17 cellular contexts compared by ENCODE assay signal in genomic region chr4:2511645-2512131, GRCh38. TPM values are rescaled to one million over a fixed set of nuclear protein-coding genes. Genes with fewer than 3 reads are reported as not detected.
DNase-seq lines count a peak whose midpoint lies in the region; ATAC-seq, FAIRE-seq and TF ChIP-seq lines count a peak whose summit lies in the region.
"Had no signal": no experiment of that assay in that cellular context is flagged by ENCODE, and none has a peak within 500 bp of the region (broad histone marks: within the 10 kb centered on the region; RNA-seq: fewer than 3 reads in every experiment).

No MANE protein-coding gene starts in this region.

- peak overlapping the region in 5 of 7 donors; percentile 15 to 57 (median 39) for H3K4me3 Mint-ChIP-seq in CD8-positive, alpha-beta memory T cell
- H3K4me3 Mint-ChIP-seq in activated T-helper 2 cell treated with anti-CD3 and anti-CD28 coated beads, Interferon-gamma antibody, Interleukin-2, Interleukin-4, amounts not matched to agents 10 μg/mL and 5 μg/mL and 100 μg/mL, durations not matched to agents 14 hours and 24 hours and 36 hours (ENCODE audit: low read depth): no peak overlapping the region
- no peak overlapping the region for H3K4me3 Mint-ChIP-seq in neural crest cell

- H3K27ac ChIP-seq in CD8-positive, alpha-beta memory T cell (ENCODE audit: low read depth, low read length): peak overlapping the region; percentile 18
- H3K27ac ChIP-seq: SJCRH30, thyroid gland had no signal

- H3K36me3 ChIP-seq in CD8-positive, alpha-beta memory T cell (ENCODE audit: insufficient read depth, low read length): peaks cover 50% of the 10 kb centered on the region

- peaks cover 13% of the 10 kb centered on the region for H3K4me1 ChIP-seq in CD8-positive, alpha-beta memory T cell (ENCODE audit: insufficient read depth, low read length)
- H3K4me1 ChIP-seq: SJCRH30 had no signal

- no peaks in the 10 kb centered on the region for H3K9me3 ChIP-seq in CD8-positive, alpha-beta memory T cell (ENCODE audit: low read length)
- H3K9me3 ChIP-seq: SJCRH30, thyroid gland had no signal

- intact Hi-C loops in activated T-helper 2 cell treated with anti-CD3 and anti-CD28 coated beads, Interferon-gamma antibody, Interleukin-2, Interleukin-4, amounts not matched to agents 10 μg/mL and 5 μg/mL and 100 μg/mL, durations not matched to agents 14 hours and 24 hours and 36 hours (cut with micrococcal nuclease): no loop called here

- no peak for TF ChIP-seq CTCF in neural crest cell (conservative IDR thresholded peaks at IDR 0.05)

- DNase-seq in CD8-positive, alpha-beta memory T cell: peak in 4 of 5 donors; percentile 6 to 50 (median 23)
- DNase-seq in GM18507 (ENCODE audit: extremely low spot score, insufficient read length, low read depth) (no peak), neural crest cell (ENCODE audit: low read depth, low spot score) (no peak)
- no peak for DNase-seq in activated T-helper 2 cell treated with anti-CD3 and anti-CD28 coated beads, Interferon-gamma antibody, Interleukin-2, Interleukin-4, amounts not matched to agents 10 μg/mL and 5 μg/mL and 100 μg/mL, durations not matched to agents 14 hours and 24 hours and 36 hours (ENCODE audit: low spot score)
- DNase-seq: activated CD4-positive, alpha-beta T cell treated with anti-CD3 and anti-CD28 coated beads for 4 hours; C1 segment of cervical spinal cord; NCI-H146; NCI-H510A; SJCRH30; stimulated activated CD4-positive, alpha-beta T cell treated with anti-CD3 and anti-CD28 coated beads, Interleukin-4, amount 100 ng/mL, for 24 hours; stimulated activated CD8-positive, alpha-beta memory T cell treated with anti-CD3 and anti-CD28 coated beads, Interleukin-4, amount 100 ng/mL, for 48 hours; T1000 had no signal

- CTCF ChIA-PET in CD8-positive, alpha-beta memory T cell (lab: Charles Lee): no interaction called here

- no peaks in the 10 kb centered on the region for H3K27me3 ChIP-seq in CD8-positive, alpha-beta memory T cell (ENCODE audit: insufficient read depth, low read length, poor library complexity, severe bottlenecking)
- H3K27me3 ChIP-seq: SJCRH30, thyroid gland had no signal

- no peaks in the 10 kb centered on the region for H3K27me3 Mint-ChIP-seq in CD8-positive, alpha-beta memory T cell
- H3K27me3 Mint-ChIP-seq in activated T-helper 2 cell treated with anti-CD3 and anti-CD28 coated beads, Interferon-gamma antibody, Interleukin-2, Interleukin-4, amounts not matched to agents 10 μg/mL and 5 μg/mL and 100 μg/mL, durations not matched to agents 14 hours and 24 hours and 36 hours (ENCODE audit: low read depth): no peaks in the 10 kb centered on the region
- no peaks in the 10 kb centered on the region for H3K27me3 Mint-ChIP-seq in neural crest cell (ENCODE audit: low read depth)

- ATAC-seq in HG02884 (IDR thresholded peaks at IDR 0.05; ENCODE audit: unreplicated experiment): no peak
- ATAC-seq in GM18907 (IDR thresholded peaks at IDR 0.05; ENCODE audit: unreplicated experiment): no peak
- ATAC-seq in HG03457 (IDR thresholded peaks at IDR 0.05; ENCODE audit: unreplicated experiment): no peak

- FAIRE-seq in GM18507 (lab: Jason Lieb, UNC): peak; percentile 80
- FAIRE-seq: H1 had no signal

- H3K4me3 ChIP-seq in CD8-positive, alpha-beta memory T cell (ENCODE audit: low read length): no peak overlapping the region
- H3K4me3 ChIP-seq: SJCRH30, thyroid gland had no signal

- peaks cover 28 to 38% (median 29%) of the 10 kb centered on the region in 3 donors for H3K4me1 Mint-ChIP-seq in CD8-positive, alpha-beta memory T cell
- peaks cover 2% of the 10 kb centered on the region for H3K4me1 Mint-ChIP-seq in activated T-helper 2 cell treated with anti-CD3 and anti-CD28 coated beads, Interferon-gamma antibody, Interleukin-2, Interleukin-4, amounts not matched to agents 10 μg/mL and 5 μg/mL and 100 μg/mL, durations not matched to agents 14 hours and 24 hours and 36 hours (ENCODE audit: low read depth)
- peaks cover 6% of the 10 kb centered on the region for H3K4me1 Mint-ChIP-seq in neural crest cell

- H3K9me3 Mint-ChIP-seq in CD8-positive, alpha-beta memory T cell: no peaks in the 10 kb centered on the region
- H3K9me3 Mint-ChIP-seq in activated T-helper 2 cell treated with anti-CD3 and anti-CD28 coated beads, Interferon-gamma antibody, Interleukin-2, Interleukin-4, amounts not matched to agents 10 μg/mL and 5 μg/mL and 100 μg/mL, durations not matched to agents 14 hours and 24 hours and 36 hours: no peaks in the 10 kb centered on the region
- H3K9me3 Mint-ChIP-seq in neural crest cell: no peaks in the 10 kb centered on the region

- H3K27ac Mint-ChIP-seq in CD8-positive, alpha-beta memory T cell: peak overlapping the region; percentile 59 to 97 (median 88)
- H3K27ac Mint-ChIP-seq in activated T-helper 2 cell treated with anti-CD3 and anti-CD28 coated beads, Interferon-gamma antibody, Interleukin-2, Interleukin-4, amounts not matched to agents 10 μg/mL and 5 μg/mL and 100 μg/mL, durations not matched to agents 14 hours and 24 hours and 36 hours: peak overlapping the region; percentile 28
- peak overlapping the region; percentile 29 for H3K27ac Mint-ChIP-seq in neural crest cell (ENCODE audit: unreplicated experiment)

- POLR2A ChIA-PET in CD8-positive, alpha-beta memory T cell (lab: Charles Lee): no interaction called here

- H3K36me3 Mint-ChIP-seq in CD8-positive, alpha-beta memory T cell: peaks cover 6 to 84% (median 6%) of the 10 kb centered on the region in 3 donors
- H3K36me3 Mint-ChIP-seq in activated T-helper 2 cell treated with anti-CD3 and anti-CD28 coated beads, Interferon-gamma antibody, Interleukin-2, Interleukin-4, amounts not matched to agents 10 μg/mL and 5 μg/mL and 100 μg/mL, durations not matched to agents 14 hours and 24 hours and 36 hours (ENCODE audit: low read depth): peaks cover 71% of the 10 kb centered on the region
- peaks cover 15% of the 10 kb centered on the region for H3K36me3 Mint-ChIP-seq in neural crest cell (ENCODE audit: low read depth)

RNA-seq across cellular contexts. Expression of gene FAM193A, which starts 24.8 kb away (rescaled TPM):
- 10 to 100 TPM; 25.8 to 26.9 TPM for total RNA-seq in CD8-positive, alpha-beta memory T cell
- polyA plus RNA-seq in CD8-positive, alpha-beta memory T cell: 4.9 TPM
- total RNA-seq in activated T-helper 2 cell treated with anti-CD3 and anti-CD28 coated beads, Interferon-gamma antibody, Interleukin-2, Interleukin-4, amounts not matched to agents 10 μg/mL and 5 μg/mL and 100 μg/mL, durations not matched to agents 14 hours and 24 hours and 36 hours: 30.8 and 31.2 TPM in 2 replicates
- 45.5 and 45.8 TPM in 2 replicates for total RNA-seq in neural crest cell

RNA-seq across cellular contexts. Expression of gene RNF4, which starts 42.8 kb away (rescaled TPM):
- total RNA-seq in CD8-positive, alpha-beta memory T cell: 10 to 100 TPM; 95.4 to 98.1 TPM
- 94.8 TPM for polyA plus RNA-seq in CD8-positive, alpha-beta memory T cell
- 99.0 and 99.1 TPM in 2 replicates for total RNA-seq in activated T-helper 2 cell treated with anti-CD3 and anti-CD28 coated beads, Interferon-gamma antibody, Interleukin-2, Interleukin-4, amounts not matched to agents 10 μg/mL and 5 μg/mL and 100 μg/mL, durations not matched to agents 14 hours and 24 hours and 36 hours
- 74.2 and 76.4 TPM in 2 replicates for total RNA-seq in neural crest cell

Comparison
In these comparisons a context has a peak if more than half of its experiments do, and no peak if none do; other contexts are left out.
1. DNase-seq: peak in CD8-positive, alpha-beta memory T cell (4 of 5); none in GM18507 (single experiment), activated T-helper 2 cell treated with anti-CD3 and anti-CD28 coated beads, Interferon-gamma antibody, Interleukin-2, Interleukin-4, amounts not matched to agents 10 μg/mL and 5 μg/mL and 100 μg/mL, durations not matched to agents 14 hours and 24 hours and 36 hours (single experiment) and neural crest cell (single experiment).
2. H3K27ac Mint-ChIP-seq: peak in every context shown above with its lines; median percentile 88 in CD8-positive, alpha-beta memory T cell; 29 in neural crest cell; 28 in activated T-helper 2 cell treated with anti-CD3 and anti-CD28 coated beads, Interferon-gamma antibody, Interleukin-2, Interleukin-4, amounts not matched to agents 10 μg/mL and 5 μg/mL and 100 μg/mL, durations not matched to agents 14 hours and 24 hours and 36 hours.
3. H3K4me3 Mint-ChIP-seq: peak in CD8-positive, alpha-beta memory T cell (5 of 7); none in activated T-helper 2 cell treated with anti-CD3 and anti-CD28 coated beads, Interferon-gamma antibody, Interleukin-2, Interleukin-4, amounts not matched to agents 10 μg/mL and 5 μg/mL and 100 μg/mL, durations not matched to agents 14 hours and 24 hours and 36 hours (single experiment) and neural crest cell (single experiment).